ENCODE assay signal across 25 cellular contexts in genomic region chr22:24350627-24351026, GRCh38.
DNase-seq lines count a peak whose midpoint lies in the region; ATAC-seq and TF ChIP-seq lines count a peak whose summit lies in the region.
"Had no signal": no experiment of that assay in that cellular context is flagged by ENCODE, and none has a peak within 500 bp of the region (broad histone marks: within the 10 kb centered on the region; RNA-seq: fewer than 3 reads in every experiment).

No MANE protein-coding gene starts in this region.

- no peak for DNase-seq in Right ventricle myocardium superior
- no peak for DNase-seq in cardiac septum (ENCODE audit: low spot score)
- DNase-seq in left ventricle myocardium superior = no peak
- DNase-seq in right atrium auricular region (ENCODE audit: low spot score) = no peak
- DNase-seq in nephron progenitor cell = no peak
- DNase-seq in ACHN = no peak
- DNase-seq in NCI-H524 (lab: John Stamatoyannopoulos, UW) = no peak
- DNase-seq: BE2C; C1 segment of cervical spinal cord; CD4-positive, alpha-beta memory T cell; CD4-positive, CD25-positive, alpha-beta regulatory T cell; CD8-positive, alpha-beta memory T cell; COR-L47; DMS 273 treated with DMSO at 0.1 percent for 48 hours; DMS153; DMS53; DMS79; DND-41; EL; GDM1 had no signal

- no peak overlapping the region for H3K27ac ChIP-seq in right atrium auricular region
- H3K27ac ChIP-seq: 22Rv1, A549, BLaER1 had no signal

- H3K27ac Mint-ChIP-seq in nephron progenitor cell = peak overlapping the region; percentile 5
- H3K27ac Mint-ChIP-seq: CD14-positive monocyte; CD4-positive, CD25-positive, alpha-beta regulatory T cell had no signal

- peaks cover 17% of the 10 kb centered on the region for H3K9me3 Mint-ChIP-seq in nephron progenitor cell

- H3K36me3 ChIP-seq in right atrium auricular region = peaks cover 50% of the 10 kb centered on the region

- peaks cover 0 to 4% of the 10 kb centered on the region in 2 donors for H3K9me3 ChIP-seq in right atrium auricular region
- H3K9me3 ChIP-seq: BLaER1 had no signal

- H3K4me1 ChIP-seq in right atrium auricular region = peaks cover 0 to 19% of the 10 kb centered on the region in 2 donors
- H3K4me1 ChIP-seq: A549, BLaER1 had no signal

- no peak overlapping the region for H3K4me3 Mint-ChIP-seq in nephron progenitor cell
- H3K4me3 Mint-ChIP-seq: CD14-positive monocyte; CD4-positive, alpha-beta memory T cell; CD4-positive, CD25-positive, alpha-beta regulatory T cell had no signal

- no peaks in the 10 kb centered on the region for H3K4me1 Mint-ChIP-seq in nephron progenitor cell

- H3K36me3 Mint-ChIP-seq in nephron progenitor cell (ENCODE audit: low read depth) = peaks cover 83% of the 10 kb centered on the region

- no peaks in the 10 kb centered on the region for H3K27me3 Mint-ChIP-seq in nephron progenitor cell (ENCODE audit: low read depth, poor library complexity)
- H3K27me3 Mint-ChIP-seq: CD4-positive, alpha-beta memory T cell; CD4-positive, CD25-positive, alpha-beta regulatory T cell; CD8-positive, alpha-beta memory T cell had no signal

- no peak for TF ChIP-seq CTCF in right atrium auricular region (IDR thresholded peaks at IDR 0.05)
- TF ChIP-seq CTCF in nephron progenitor cell (IDR thresholded peaks at IDR 0.05) = no peak

- H3K4me3 ChIP-seq in right atrium auricular region = no peak overlapping the region
- H3K4me3 ChIP-seq: A549, BLaER1, GM12878 had no signal

- intact Hi-C loops in Right ventricle myocardium superior (cut with DNase I) = no loop called here
- intact Hi-C loops in cardiac septum (cut with DNase I) = no loop called here
- intact Hi-C loops in left ventricle myocardium superior (cut with micrococcal nuclease) = no loop called here

- in situ Hi-C loops in ACHN (cut with HindIII; ENCODE audit: low pct_ligation_motif_present, low pct_unique_long_range_greater_than_20kb, low sequenced_read_pairs) = no loop called here

- ATAC-seq in Right ventricle myocardium superior (ENCODE audit: poor library complexity) = peak; percentile 47
- ATAC-seq in left ventricle myocardium superior = peak; percentile 35
- ATAC-seq: A549, GM12878 had no signal

- no peaks in the 10 kb centered on the region for H3K27me3 ChIP-seq in right atrium auricular region
- H3K27me3 ChIP-seq: BE2C, BLaER1 had no signal
